ENCODE assay signal across 18 cellular contexts in genomic region chr10:119735451-119735850, GRCh38. TPM values are rescaled to one million over a fixed set of nuclear protein-coding genes. Genes with fewer than 3 reads are reported as not detected.
DNase-seq lines count a peak whose midpoint lies in the region; ATAC-seq and TF ChIP-seq lines count a peak whose summit lies in the region.
"Had no signal": no experiment of that assay in that cellular context is flagged by ENCODE, and none has a peak within 500 bp of the region (broad histone marks: within the 10 kb centered on the region; RNA-seq: fewer than 3 reads in every experiment).

No MANE protein-coding gene starts in this region.

- CTCF ChIA-PET in A673 (lab: Charles Lee): interaction anchor here (1.1 kb wide), 1 partner anchor 15 kb away, joined by 3 read pairs; no protein-coding TSS in a partner anchor
- CTCF ChIA-PET in HCT116 (lab: Charles Lee): interaction anchor here (1.0 to 5.1 kb wide), 5 partner anchors 10 to 127 kb away, joined by 3 to 36 read pairs (median 4); partner anchors contain the start of gene INPP5F
- CTCF ChIA-PET in WTC11 (lab: Charles Lee): interaction anchor here (1.3 to 3.2 kb wide), 4 partner anchors 10 to 133 kb away, joined by 5 to 19 read pairs (median 8); partner anchors contain the start of gene INPP5F
- CTCF ChIA-PET in CD8-positive, alpha-beta memory T cell (lab: Charles Lee): interaction anchor here (1.1 to 1.5 kb wide), 2 partner anchors 10 to 49 kb away, joined by 3 to 5 read pairs; partner anchors contain the start of gene INPP5F

- no peaks in the 10 kb centered on the region for H3K9me3 Mint-ChIP-seq in WTC11
- H3K9me3 Mint-ChIP-seq in CD8-positive, alpha-beta memory T cell: no peaks in the 10 kb centered on the region
- H3K9me3 Mint-ChIP-seq: CD8-positive, alpha-beta T cell; T-cell had no signal

- no peaks in the 10 kb centered on the region for H3K36me3 Mint-ChIP-seq in WTC11
- H3K36me3 Mint-ChIP-seq in CD8-positive, alpha-beta memory T cell: no peaks in the 10 kb centered on the region
- H3K36me3 Mint-ChIP-seq: CD8-positive, alpha-beta T cell; T-cell had no signal

- BruUV-seq in A673 (replicated peaks; lab: Mats Ljungman, UMichigan) (no TSS peak), HCT116 (replicated peaks; lab: Mats Ljungman, UMichigan) (no TSS peak)

- H3K79me2 ChIP-seq in HCT116 (ENCODE audit: insufficient read depth, low read length): peaks cover 23% of the 10 kb centered on the region

- no peaks in the 10 kb centered on the region for H3K36me3 ChIP-seq in A673 (ENCODE audit: insufficient read depth, low read length, poor library complexity, severe bottlenecking)
- no peaks in the 10 kb centered on the region for H3K36me3 ChIP-seq in HCT116 (ENCODE audit: control insufficient read depth in 1 of 2, insufficient read depth in 2 of 2, low read length in 2 of 2)
- no peaks in the 10 kb centered on the region for H3K36me3 ChIP-seq in mesodermal cell (ENCODE audit: control insufficient read depth, insufficient read depth, low read length)
- no peaks in the 10 kb centered on the region for H3K36me3 ChIP-seq in CD8-positive, alpha-beta memory T cell (ENCODE audit: insufficient read depth, low read length)

- H2AFZ ChIP-seq in HCT116 (ENCODE audit: low read depth, low read length, poor library complexity, severe bottlenecking): no peak overlapping the region

- no peak for TF ChIP-seq RAD21 in HCT116 (IDR thresholded peaks at IDR 0.05; ENCODE audit: low read depth)

- intact Hi-C loops in A673 (cut with micrococcal nuclease; ENCODE audit: unreplicated experiment): no loop called here
- intact Hi-C loops in HCT116 (cut with micrococcal nuclease): no loop called here

- H3K27ac ChIP-seq in A673 (ENCODE audit: low read depth, low read length, poor library complexity, severe bottlenecking) (peak overlapping the region; percentile 69), HCT116 (ENCODE audit: low read depth, low read length) (no peak overlapping the region), mesodermal cell (ENCODE audit: low read depth, low read length, severe bottlenecking) (peak overlapping the region; percentile 75)
- no peak overlapping the region for H3K27ac ChIP-seq in CD8-positive, alpha-beta memory T cell (ENCODE audit: low read depth, low read length)
- H3K27ac ChIP-seq: BLaER1 treated with 17β-estradiol and CSF1 and Interleukin-3, amounts not matched to agents 10 nM and 100 nM; SK-N-MC had no signal

- H3K4me1 Mint-ChIP-seq in WTC11: peaks cover 54% of the 10 kb centered on the region
- H3K4me1 Mint-ChIP-seq in CD8-positive, alpha-beta memory T cell: peaks cover 11 to 32% (median 23%) of the 10 kb centered on the region in 3 donors

- H3K4me3 Mint-ChIP-seq in WTC11: no peak overlapping the region
- H3K4me3 Mint-ChIP-seq in CD8-positive, alpha-beta memory T cell: no peak overlapping the region
- H3K4me3 Mint-ChIP-seq: CD8-positive, alpha-beta T cell; T-cell had no signal

- no peak for TF ChIP-seq POLR2A in HCT116 (IDR thresholded peaks at IDR 0.05; ENCODE audit: borderline replicate concordance, extremely low read depth, insufficient read depth, insufficient read length)

- peak overlapping the region; percentile 65 for H3K27ac Mint-ChIP-seq in WTC11
- H3K27ac Mint-ChIP-seq in CD8-positive, alpha-beta memory T cell: peak overlapping the region in 1 of 8 donors; percentile 74
- H3K27ac Mint-ChIP-seq: CD8-positive, alpha-beta T cell; T-cell had no signal

- H3K4me3 ChIP-seq in A673 (ENCODE audit: low read depth, low read length, poor library complexity, severe bottlenecking) (no peak overlapping the region), HCT116 (replicated peaks in 1 of 2; ENCODE audit: low read depth in 1 of 2, low read length in 2 of 2) (no peak overlapping the region), mesodermal cell (ENCODE audit: extremely low read depth, insufficient read depth, low read length, poor library complexity, severe bottlenecking) (no peak overlapping the region)
- no peak overlapping the region for H3K4me3 ChIP-seq in CD8-positive, alpha-beta memory T cell (ENCODE audit: low read length)
- H3K4me3 ChIP-seq: BLaER1 treated with 17β-estradiol and CSF1 and Interleukin-3, amounts not matched to agents 10 nM and 100 nM; SK-N-MC had no signal

- H3K27me3 ChIP-seq in A673 (replicated peaks; ENCODE audit: insufficient read depth, low read depth, low read length, poor library complexity): no peaks in the 10 kb centered on the region
- no peaks in the 10 kb centered on the region for H3K27me3 ChIP-seq in HCT116 (ENCODE audit: insufficient read depth, low read length)
- no peaks in the 10 kb centered on the region for H3K27me3 ChIP-seq in CD8-positive, alpha-beta memory T cell (ENCODE audit: insufficient read depth, low read length, poor library complexity, severe bottlenecking)
- H3K27me3 ChIP-seq: BLaER1 treated with 17β-estradiol and CSF1 and Interleukin-3, amounts not matched to agents 10 nM and 100 nM had no signal

- TF ChIP-seq CTCF in A673 (conservative IDR thresholded peaks at IDR 0.05; ENCODE audit: low read depth, low read length): no peak
- no peak for TF ChIP-seq CTCF in HCT116 (IDR thresholded peaks at IDR 0.05 in 2 of 3, conservative IDR thresholded peaks at IDR 0.05 in 1 of 3; ENCODE audit: borderline replicate concordance in 1 of 3, insufficient read depth in 1 of 3, low read depth in 2 of 3, low read length in 2 of 3)
- no peak for TF ChIP-seq CTCF in WTC11 (IDR thresholded peaks at IDR 0.05)

- H3K4me2 ChIP-seq in HCT116 (ENCODE audit: low read length): peak overlapping the region; percentile 25; the same call in 1 of the 2 replicates
- H3K4me2 ChIP-seq: BLaER1 treated with 17β-estradiol and CSF1 and Interleukin-3, amounts not matched to agents 10 nM and 100 nM had no signal

- WGBS in mesodermal cell (ENCODE audit: insufficient coverage in 2 of 2), 2 experiments: 75% methylated on average over 2 of the region's 3 CpGs; no CpG with 5 or more reads in 1 of the 2 experiments

- H3K27me3 Mint-ChIP-seq in WTC11 (ENCODE audit: low read depth): no peaks in the 10 kb centered on the region
- no peaks in the 10 kb centered on the region for H3K27me3 Mint-ChIP-seq in CD8-positive, alpha-beta memory T cell
- H3K27me3 Mint-ChIP-seq: T-cell had no signal

- peaks cover 73% of the 10 kb centered on the region for H3K4me1 ChIP-seq in A673 (ENCODE audit: insufficient read depth, low read length, poor library complexity, severe bottlenecking)
- H3K4me1 ChIP-seq in HCT116 (ENCODE audit: control insufficient read depth in 1 of 2, insufficient read depth in 2 of 2, low read length in 2 of 2): peaks cover 40 to 56% of the 10 kb centered on the region in 2 experiments
- H3K4me1 ChIP-seq in mesodermal cell (ENCODE audit: control insufficient read depth, insufficient read depth, low read length, poor library complexity, severe bottlenecking): peaks cover 28% of the 10 kb centered on the region
- H3K4me1 ChIP-seq in CD8-positive, alpha-beta memory T cell (ENCODE audit: insufficient read depth, low read length): peaks cover 17% of the 10 kb centered on the region

- POLR2A ChIA-PET in A673 (lab: Charles Lee; ENCODE audit: low non-redundant PET) (no interaction called here), HCT116 (lab: Charles Lee) (interaction anchor here (1.5 to 2.4 kb wide), 2 partner anchors 10 to 84 kb away, joined by 3 to 10 read pairs; partner anchors contain the start of genes BAG3 and INPP5F), WTC11 (lab: Charles Lee) (interaction anchor here (0.7 to 1.4 kb wide), 2 partner anchors 10 to 63 kb away, joined by 3 to 5 read pairs; partner anchors contain the start of gene INPP5F)
- POLR2A ChIA-PET in CD8-positive, alpha-beta memory T cell (lab: Charles Lee): interaction anchor here (0.5 to 1.0 kb wide), 2 partner anchors 9 to 38 kb away, joined by 3 to 4 read pairs; partner anchors contain the start of gene INPP5F

- no peak for DNase-seq in A673 (ENCODE audit: low spot score)
- DNase-seq in HCT116 (ENCODE audit: low read depth, low spot score): no peak
- no peak for DNase-seq in WTC11 (ENCODE audit: low spot score)
- DNase-seq in D341Med (ENCODE audit: low spot score): no peak
- DNase-seq in NCI-H1092 treated with DMSO at 0.1 percent for 48 hours (lab: John Stamatoyannopoulos, UW): no peak
- no peak for DNase-seq in CD8-positive, alpha-beta memory T cell
- DNase-seq in HuH-7.5 (ENCODE audit: low spot score): no peak
- DNase-seq: CD8-positive, alpha-beta T cell; NCI-H1105; NCI-H1694; NCI-H2081 treated with DMSO at 0.1 percent for 48 hours; NCI-H446 treated with DMSO at 0.1 percent for 48 hours; NCI-H748 treated with DMSO at 0.1 percent for 48 hours; SHP77; T-cell had no signal

- no peaks in the 10 kb centered on the region for H4K20me1 ChIP-seq in HCT116 (ENCODE audit: insufficient read depth)

- H3K9ac ChIP-seq in HCT116 (ENCODE audit: low read length): no peak overlapping the region
- H3K9ac ChIP-seq: BLaER1 treated with 17β-estradiol and CSF1 and Interleukin-3, amounts not matched to agents 10 nM and 100 nM had no signal

- H3K9me2 ChIP-seq in HCT116 (ENCODE audit: insufficient read depth): no peaks in the 10 kb centered on the region

- H3K9me3 ChIP-seq in A673 (ENCODE audit: low read depth, low read length, poor library complexity, severe bottlenecking): no peaks in the 10 kb centered on the region
- H3K9me3 ChIP-seq in HCT116 (ENCODE audit: control insufficient read depth in 1 of 2, insufficient read depth in 1 of 2, low read depth in 1 of 2, low read length in 2 of 2): no peaks in the 10 kb centered on the region
- H3K9me3 ChIP-seq in mesodermal cell (ENCODE audit: control insufficient read depth, low read length): no peaks in the 10 kb centered on the region
- no peaks in the 10 kb centered on the region for H3K9me3 ChIP-seq in CD8-positive, alpha-beta memory T cell (ENCODE audit: low read length)
- H3K9me3 ChIP-seq: BLaER1 treated with 17β-estradiol and CSF1 and Interleukin-3, amounts not matched to agents 10 nM and 100 nM had no signal

- ATAC-seq in HCT116: no peak
- peak; percentile 42; the same call in 1 of the 2 replicates for ATAC-seq in WTC11
- ATAC-seq: CD8-positive, alpha-beta T cell; T-cell had no signal

- RAD21 ChIA-PET in HCT116 (lab: Charles Lee; ENCODE audit: low non-redundant PET in 1 of 2, low total read pairs in 2 of 2, uncharacterized antibody in 2 of 2, unreplicated experiment in 2 of 2): interaction anchor here in 1 of 2 experiments (1.8 kb wide), 1 partner anchor 15 kb away, joined by 5 read pairs; no protein-coding TSS in a partner anchor

TF ChIP-seq in HCT116, 20 proteins besides CTCF, POLR2A, EP300 and RAD21 (continues in another document):
- no peak for TF ChIP-seq CBX3 (IDR thresholded peaks at IDR 0.05; ENCODE audit: low read depth)
- TF ChIP-seq POLR2AphosphoS5 (IDR thresholded peaks at IDR 0.05; ENCODE audit: low read depth, low read length): no peak

TF ChIP-seq in WTC11, 78 proteins besides CTCF, POLR2A, EP300 and RAD21 (continues in another document):
- TF ChIP-seq TP53 (CRISPR knock-in tag; IDR thresholded peaks at IDR 0.05) (no peak), ETV6 (CRISPR knock-in tag; IDR thresholded peaks at IDR 0.05) (no peak), KAT7 (CRISPR knock-in tag; IDR thresholded peaks at IDR 0.05; ENCODE audit: borderline replicate concordance) (no peak)

RNA-seq across cellular contexts. Expression of gene INPP5F, which starts 9.6 kb away (rescaled TPM):
- total RNA-seq in A673 (2021): 20.0 and 22.0 TPM in 2 replicates
- total RNA-seq in HCT116 (2021; ENCODE audit: unreplicated experiment): 21.6 TPM
- 9.5 and 13.5 TPM in 2 replicates for polyA plus RNA-seq in HCT116 (2012)
- 79.3 to 83.3 TPM (median 80.6 TPM) in 3 replicates for total RNA-seq in WTC11 (2021)
- 87.0 TPM for polyA plus RNA-seq in mesodermal cell (2013, experiment 1 of 2)
- polyA plus RNA-seq in mesodermal cell (2013, experiment 2 of 2): 84.7 TPM
- 10 to 100 TPM; 22.3 to 23.0 TPM for total RNA-seq in CD8-positive, alpha-beta memory T cell
- polyA plus RNA-seq in CD8-positive, alpha-beta memory T cell: 4.4 TPM

Comparison
In these comparisons a context has a peak if more than half of its experiments do, and no peak if none do; other contexts are left out.
1. H3K27ac ChIP-seq: peak in A673 (single experiment) and mesodermal cell (single experiment); none in HCT116 (single experiment) and CD8-positive, alpha-beta memory T cell (single experiment).